28 cellular contexts compared by ENCODE assay signal in genomic region chr12:65460076-65460475, GRCh38.
"Had no signal": no experiment of that assay in that cellular context is flagged by ENCODE, and none has a peak within 500 bp of the region (broad histone marks: within the 10 kb centered on the region; RNA-seq: fewer than 3 reads in every experiment).

No MANE protein-coding gene starts in this region.

- H3K9ac ChIP-seq: parathyroid adenoma had no signal

- H3K36me3 ChIP-seq: brain microvascular endothelial cell, uterus, WERI-Rb-1 had no signal

- H3K27ac ChIP-seq: brain microvascular endothelial cell, coronary artery, dorsolateral prefrontal cortex, parathyroid adenoma, psoas muscle, right atrium auricular region, thoracic aorta, uterus, WERI-Rb-1 had no signal

- H2AFZ ChIP-seq: parathyroid adenoma had no signal

- H3K4me3 ChIP-seq: coronary artery, dorsolateral prefrontal cortex, psoas muscle, right atrium auricular region, thoracic aorta, uterus had no signal

- H3K27ac Mint-ChIP-seq: activated CD4-positive, alpha-beta memory T cell treated with anti-CD3 and anti-CD28 coated beads, Interleukin-2, amount 10 ng/mL, durations not matched to agents 7 days and 5 days; activated CD4-positive, alpha-beta T cell treated with anti-CD3 and anti-CD28 coated beads, Interleukin-2, amount 10 ng/mL, durations not matched to agents 24 days and 14 days; activated T-cell treated with anti-CD3 and anti-CD28 coated beads, Interleukin-2, amount 50 U/mL, for 24 hours; naive thymus-derived CD4-positive, alpha-beta T cell; stimulated activated naive CD8-positive, alpha-beta T cell treated with anti-CD3 and anti-CD28 coated beads, Interleukin-15, Interleukin-2, amounts not matched to agents 100 ng/mL and 50 ng/mL, for 24 hours; type B pancreatic cell had no signal

- H3K4me3 Mint-ChIP-seq: activated CD4-positive, alpha-beta memory T cell treated with anti-CD3 and anti-CD28 coated beads, Interleukin-2, amount 10 ng/mL, durations not matched to agents 7 days and 5 days; activated CD4-positive, alpha-beta T cell treated with anti-CD3 and anti-CD28 coated beads, Interleukin-2, amount 10 ng/mL, durations not matched to agents 24 days and 14 days; activated T-cell treated with anti-CD3 and anti-CD28 coated beads, Interleukin-2, amount 50 U/mL, for 24 hours; mesothelial cell of epicardium; naive thymus-derived CD4-positive, alpha-beta T cell; neural crest cell; stimulated activated naive CD8-positive, alpha-beta T cell treated with anti-CD3 and anti-CD28 coated beads, Interleukin-15, Interleukin-2, amounts not matched to agents 100 ng/mL and 50 ng/mL, for 24 hours; type B pancreatic cell had no signal

- H3K36me3 Mint-ChIP-seq: naive thymus-derived CD4-positive, alpha-beta T cell; type B pancreatic cell had no signal

- H3K27me3 ChIP-seq: brain microvascular endothelial cell, dorsolateral prefrontal cortex, right atrium auricular region, uterus had no signal

- DNase-seq: activated CD4-positive, alpha-beta memory T cell treated with anti-CD3 and anti-CD28 coated beads, Interleukin-2, amount 10 ng/mL, durations not matched to agents 7 days and 5 days; activated CD4-positive, alpha-beta T cell treated with anti-CD3 and anti-CD28 coated beads, Interleukin-2, amount 10 ng/mL, durations not matched to agents 24 days and 14 days; activated CD4-positive, CD25-positive, alpha-beta regulatory T cell treated with anti-CD3 and anti-CD28 coated beads, Interleukin-2, amount 50 U/mL, for 72 hours; activated CD8-positive, alpha-beta memory T cell treated with anti-CD3 and anti-CD28 coated beads, Interleukin-2, amount 50 U/mL, for 48 hours; activated gamma-delta T cell treated with Interleukin-2 at 50 U/mL for 16 hours; activated naive CD4-positive, alpha-beta T cell treated with anti-CD3 and anti-CD28 coated beads, Interleukin-2, amount 50 U/mL, for 16 hours; activated T-cell treated with anti-CD3 and anti-CD28 coated beads, Interleukin-2, amount 50 U/mL, for 24 hours; amniotic stem cell; brain microvascular endothelial cell; dorsolateral prefrontal cortex; effector memory CD4-positive, alpha-beta T cell; hypothalamus; left ventricle myocardium superior; naive thymus-derived CD4-positive, alpha-beta T cell; occipital lobe; psoas muscle; stimulated activated CD4-positive, alpha-beta T cell treated with anti-CD3 and anti-CD28 coated beads, Interleukin-12 subunit alpha, Interleukin-12 subunit beta, amount 100 ng/mL, for 4 hours; stimulated activated CD4-positive, alpha-beta T cell treated with anti-CD3 and anti-CD28 coated beads, Interleukin-4, amount 100 ng/mL, for 1 hour; uterus; WERI-Rb-1 had no signal

- H3K27me3 Mint-ChIP-seq: activated CD4-positive, alpha-beta memory T cell treated with anti-CD3 and anti-CD28 coated beads, Interleukin-2, amount 10 ng/mL, durations not matched to agents 7 days and 5 days; activated CD4-positive, alpha-beta T cell treated with anti-CD3 and anti-CD28 coated beads, Interleukin-2, amount 10 ng/mL, durations not matched to agents 24 days and 14 days; activated T-cell treated with anti-CD3 and anti-CD28 coated beads, Interleukin-2, amount 50 U/mL, for 24 hours; naive thymus-derived CD4-positive, alpha-beta T cell; stimulated activated naive CD8-positive, alpha-beta T cell treated with anti-CD3 and anti-CD28 coated beads, Interleukin-15, Interleukin-2, amounts not matched to agents 100 ng/mL and 50 ng/mL, for 24 hours; type B pancreatic cell had no signal

- H3K4me1 ChIP-seq: parathyroid adenoma, psoas muscle, right atrium auricular region, uterus had no signal

- H3K9me3 ChIP-seq: psoas muscle, right atrium auricular region, thoracic aorta, uterus had no signal

- H3K9me3 Mint-ChIP-seq: activated CD4-positive, alpha-beta memory T cell treated with anti-CD3 and anti-CD28 coated beads, Interleukin-2, amount 10 ng/mL, durations not matched to agents 7 days and 5 days; activated CD4-positive, alpha-beta T cell treated with anti-CD3 and anti-CD28 coated beads, Interleukin-2, amount 10 ng/mL, durations not matched to agents 24 days and 14 days; mesothelial cell of epicardium; neural crest cell; stimulated activated naive CD8-positive, alpha-beta T cell treated with anti-CD3 and anti-CD28 coated beads, Interleukin-15, Interleukin-2, amounts not matched to agents 100 ng/mL and 50 ng/mL, for 24 hours; type B pancreatic cell had no signal

- H3K79me2 ChIP-seq: parathyroid adenoma had no signal

- H3K4me1 Mint-ChIP-seq: activated CD4-positive, alpha-beta memory T cell treated with anti-CD3 and anti-CD28 coated beads, Interleukin-2, amount 10 ng/mL, durations not matched to agents 7 days and 5 days; activated CD4-positive, alpha-beta T cell treated with anti-CD3 and anti-CD28 coated beads, Interleukin-2, amount 10 ng/mL, durations not matched to agents 24 days and 14 days; naive thymus-derived CD4-positive, alpha-beta T cell; neural crest cell had no signal
